25 cellular contexts compared by ENCODE assay signal in genomic region chr2:132896073-132896472, GRCh38.
"Had no signal": no experiment of that assay in that cellular context is flagged by ENCODE, and none has a peak within 500 bp of the region (broad histone marks: within the 10 kb centered on the region; RNA-seq: fewer than 3 reads in every experiment).

No MANE protein-coding gene starts in this region.

- DNase-seq: activated CD4-positive, alpha-beta memory T cell treated with anti-CD3 and anti-CD28 coated beads, Interleukin-2, amount 10 ng/mL, durations not matched to agents 7 days and 5 days; activated CD4-positive, CD25-positive, alpha-beta regulatory T cell; activated effector memory CD4-positive, alpha-beta T cell treated with Interleukin-2 at 50 U/mL for 16 hours; activated naive CD4-positive, alpha-beta T cell; activated T-cell treated with anti-CD3 and anti-CD28 coated beads for 4 hours; activated T-cell treated with anti-CD3 and anti-CD28 coated beads, Interleukin-2, amount 50 U/mL, for 48 hours; aorta; caudate nucleus; colonic mucosa; dermis blood vessel endothelial cell; NCI-H1105 treated with DMSO at 0.1 percent for 48 hours; NCI-H1436 treated with DMSO at 0.1 percent for 48 hours; NCI-H187; NCI-H2081 treated with DMSO at 0.1 percent for 48 hours; NCI-H446; NCI-H524; PC-3; SHP77; T-helper 17 cell; T1000 had no signal

- H3K36me3 ChIP-seq: breast epithelium, colonic mucosa, SJSA1 had no signal

- H3K4me3 ChIP-seq: breast epithelium, colonic mucosa, SJSA1 had no signal

- H3K9me3 ChIP-seq: breast epithelium, colonic mucosa, SJSA1 had no signal

- H3K27ac Mint-ChIP-seq: activated CD4-positive, alpha-beta memory T cell treated with anti-CD3 and anti-CD28 coated beads, Interleukin-2, amount 10 ng/mL, durations not matched to agents 7 days and 5 days; activated naive CD4-positive, alpha-beta T cell treated with anti-CD3 and anti-CD28 coated beads, Interleukin-2, amount 50 U/mL, for 24 hours; T-helper 17 cell had no signal

- H3K4me1 Mint-ChIP-seq: activated naive CD4-positive, alpha-beta T cell treated with anti-CD3 and anti-CD28 coated beads, Interleukin-2, amount 50 U/mL, for 24 hours; T-helper 17 cell had no signal

- H3K4me1 ChIP-seq: breast epithelium, colonic mucosa, SJSA1 had no signal

- ATAC-seq: PC-3, SK-N-SH treated with all-trans-retinoic acid at 6 μM for 48 hours, T-helper 17 cell had no signal

- H3K4me3 Mint-ChIP-seq: activated CD4-positive, alpha-beta memory T cell treated with anti-CD3 and anti-CD28 coated beads, Interleukin-2, amount 10 ng/mL, durations not matched to agents 7 days and 5 days; activated naive CD4-positive, alpha-beta T cell treated with anti-CD3 and anti-CD28 coated beads, Interleukin-2, amount 50 U/mL, for 24 hours; T-helper 17 cell had no signal

- H3K27me3 ChIP-seq: breast epithelium, colonic mucosa, SJSA1 had no signal

- H3K27ac ChIP-seq: breast epithelium, colonic mucosa, SJSA1, VCaP had no signal

- H3K36me3 Mint-ChIP-seq: activated naive CD4-positive, alpha-beta T cell treated with anti-CD3 and anti-CD28 coated beads, Interleukin-2, amount 50 U/mL, for 24 hours had no signal

- H3K27me3 Mint-ChIP-seq: activated CD4-positive, alpha-beta memory T cell treated with anti-CD3 and anti-CD28 coated beads, Interleukin-2, amount 10 ng/mL, durations not matched to agents 7 days and 5 days; activated naive CD4-positive, alpha-beta T cell treated with anti-CD3 and anti-CD28 coated beads, Interleukin-2, amount 50 U/mL, for 24 hours; T-helper 17 cell had no signal
